Comparison of ENCODE assay signal across 1 cellular context in the genomic region with DNA sequence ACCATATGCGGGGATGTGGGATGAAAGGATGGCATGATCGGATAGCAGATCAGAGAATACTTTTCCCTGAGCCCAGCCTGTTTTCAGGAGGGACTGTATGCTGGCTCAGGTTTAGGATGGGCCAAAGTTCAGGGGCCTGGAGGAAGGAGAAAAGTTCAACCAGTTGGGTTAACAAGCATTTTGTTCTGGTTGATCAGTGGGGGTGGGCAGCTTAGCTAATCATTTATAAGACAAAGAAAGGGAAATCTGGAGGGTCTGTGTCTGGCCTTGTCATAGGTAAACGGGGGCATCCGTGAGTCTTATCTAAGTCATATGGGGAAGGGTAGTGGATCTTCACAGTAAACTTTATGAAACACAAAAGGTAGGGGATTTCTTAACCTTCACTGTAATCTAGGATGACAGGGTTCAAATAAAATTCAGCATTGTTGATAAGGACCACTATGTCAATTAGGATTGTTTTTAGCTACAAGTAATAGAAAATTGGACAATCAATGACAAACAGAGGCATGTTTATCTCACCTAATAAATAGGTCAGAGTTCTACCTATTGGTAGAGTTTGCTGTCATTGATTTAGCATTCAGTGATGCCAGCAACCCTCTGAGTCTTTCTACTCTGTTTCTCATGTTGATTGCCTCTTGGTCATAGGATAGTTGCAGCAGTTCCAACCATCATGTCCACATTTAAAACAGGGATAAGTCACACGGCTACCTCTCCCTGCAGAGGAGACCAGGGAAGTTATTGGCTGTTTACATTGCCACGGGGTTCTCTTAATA.
TF ChIP-seq lines count a peak whose summit lies in the region.

No MANE protein-coding gene starts in this region.

TF ChIP-seq in HepG2, 621 proteins besides CTCF, POLR2A, EP300 and RAD21 (continued from another document and continues in another):
- TF ChIP-seq ZSCAN22 (CRISPR knock-in tag; IDR thresholded peaks at IDR 0.05) (no peak), TEAD3 (CRISPR knock-in tag; optimal IDR thresholded peaks at IDR 0.05; ENCODE audit: borderline replicate concordance) (peak; percentile 61), SCMH1 (CRISPR knock-in tag; IDR thresholded peaks at IDR 0.05; ENCODE audit: borderline replicate concordance) (no peak), SMAD9 (CRISPR knock-in tag; IDR thresholded peaks at IDR 0.05) (no peak), ZNF790 (CRISPR knock-in tag; IDR thresholded peaks at IDR 0.05; ENCODE audit: borderline replicate concordance) (no peak), ZSCAN21 (CRISPR knock-in tag; IDR thresholded peaks at IDR 0.05; ENCODE audit: borderline replicate concordance) (no peak), MATR3 (CRISPR knock-in tag; IDR thresholded peaks at IDR 0.05) (no peak), NCOA5 (CRISPR knock-in tag; IDR thresholded peaks at IDR 0.05) (no peak), RAD51 (IDR thresholded peaks at IDR 0.05; ENCODE audit: borderline replicate concordance) (no peak), SIX4 (CRISPR knock-in tag; IDR thresholded peaks at IDR 0.05) (no peak), ARHGAP35 (CRISPR knock-in tag; IDR thresholded peaks at IDR 0.05; ENCODE audit: borderline replicate concordance) (no peak), IKZF4 (CRISPR knock-in tag; IDR thresholded peaks at IDR 0.05; ENCODE audit: borderline replicate concordance, low read depth, not compliant biosample characterization) (no peak), YEATS4 (CRISPR knock-in tag; IDR thresholded peaks at IDR 0.05; ENCODE audit: borderline replicate concordance) (no peak), PHF5A (CRISPR knock-in tag; IDR thresholded peaks at IDR 0.05; ENCODE audit: low read depth, unreplicated experiment) (no peak), KLF12 (CRISPR knock-in tag; IDR thresholded peaks at IDR 0.05; ENCODE audit: borderline replicate concordance) (0 out of 2 replicates have a peak, but pooled peaks have one; percentile 32), ZNF616 (CRISPR knock-in tag; IDR thresholded peaks at IDR 0.05; ENCODE audit: low read depth) (no peak), ZBTB39 (CRISPR knock-in tag; IDR thresholded peaks at IDR 0.05) (no peak), HDAC2 (CRISPR knock-in tag; IDR thresholded peaks at IDR 0.05) (peak; percentile 56), SMARCE1 (IDR thresholded peaks at IDR 0.05; ENCODE audit: borderline replicate concordance) (no peak), ZNF670 (CRISPR knock-in tag; IDR thresholded peaks at IDR 0.05; ENCODE audit: borderline replicate concordance) (no peak), ZNF562 (CRISPR knock-in tag; IDR thresholded peaks at IDR 0.05; ENCODE audit: borderline replicate concordance) (no peak), ZNF34 (CRISPR knock-in tag; IDR thresholded peaks at IDR 0.05; ENCODE audit: borderline replicate concordance) (no peak), FOXP1 (IDR thresholded peaks at IDR 0.05) (no peak), FOXP1 (CRISPR knock-in tag; IDR thresholded peaks at IDR 0.05) (no peak), SALL2 (CRISPR knock-in tag; IDR thresholded peaks at IDR 0.05) (no peak), MED13 (CRISPR knock-in tag; IDR thresholded peaks at IDR 0.05) (no peak), YEATS2 (CRISPR knock-in tag; IDR thresholded peaks at IDR 0.05; ENCODE audit: borderline replicate concordance) (no peak), FOXA3 (CRISPR knock-in tag; IDR thresholded peaks at IDR 0.05) (no peak), IRX3 (CRISPR knock-in tag; IDR thresholded peaks at IDR 0.05; ENCODE audit: borderline replicate concordance, low read depth) (no peak), NR2F6 (IDR thresholded peaks at IDR 0.05) (peak; percentile 55), NR2F6 (CRISPR knock-in tag; IDR thresholded peaks at IDR 0.05) (peak; percentile 66; the same call in 1 of the 2 replicates), ISX (CRISPR knock-in tag; conservative IDR thresholded peaks at IDR 0.05) (no peak), HHEX (CRISPR knock-in tag; IDR thresholded peaks at IDR 0.05) (no peak), ETV5 (CRISPR knock-in tag; IDR thresholded peaks at IDR 0.05; ENCODE audit: borderline replicate concordance) (peak; percentile 57; the same call in 1 of the 2 replicates), SP5 (CRISPR knock-in tag; IDR thresholded peaks at IDR 0.05; ENCODE audit: borderline replicate concordance, low read depth) (0 out of 2 replicates have a peak, but pooled peaks have one; percentile 35), ZFY (CRISPR knock-in tag; IDR thresholded peaks at IDR 0.05) (0 out of 2 replicates have a peak, but pooled peaks have one; percentile 25), POLR2AphosphoS2 (IDR thresholded peaks at IDR 0.05; ENCODE audit: low read depth, low read length) (no peak), DPF2 (CRISPR knock-in tag; IDR thresholded peaks at IDR 0.05; ENCODE audit: borderline replicate concordance, low read depth) (peak; percentile 70), ZFP41 (CRISPR knock-in tag; IDR thresholded peaks at IDR 0.05; ENCODE audit: borderline replicate concordance) (no peak)
- TF ChIP-seq, protein P1, sequence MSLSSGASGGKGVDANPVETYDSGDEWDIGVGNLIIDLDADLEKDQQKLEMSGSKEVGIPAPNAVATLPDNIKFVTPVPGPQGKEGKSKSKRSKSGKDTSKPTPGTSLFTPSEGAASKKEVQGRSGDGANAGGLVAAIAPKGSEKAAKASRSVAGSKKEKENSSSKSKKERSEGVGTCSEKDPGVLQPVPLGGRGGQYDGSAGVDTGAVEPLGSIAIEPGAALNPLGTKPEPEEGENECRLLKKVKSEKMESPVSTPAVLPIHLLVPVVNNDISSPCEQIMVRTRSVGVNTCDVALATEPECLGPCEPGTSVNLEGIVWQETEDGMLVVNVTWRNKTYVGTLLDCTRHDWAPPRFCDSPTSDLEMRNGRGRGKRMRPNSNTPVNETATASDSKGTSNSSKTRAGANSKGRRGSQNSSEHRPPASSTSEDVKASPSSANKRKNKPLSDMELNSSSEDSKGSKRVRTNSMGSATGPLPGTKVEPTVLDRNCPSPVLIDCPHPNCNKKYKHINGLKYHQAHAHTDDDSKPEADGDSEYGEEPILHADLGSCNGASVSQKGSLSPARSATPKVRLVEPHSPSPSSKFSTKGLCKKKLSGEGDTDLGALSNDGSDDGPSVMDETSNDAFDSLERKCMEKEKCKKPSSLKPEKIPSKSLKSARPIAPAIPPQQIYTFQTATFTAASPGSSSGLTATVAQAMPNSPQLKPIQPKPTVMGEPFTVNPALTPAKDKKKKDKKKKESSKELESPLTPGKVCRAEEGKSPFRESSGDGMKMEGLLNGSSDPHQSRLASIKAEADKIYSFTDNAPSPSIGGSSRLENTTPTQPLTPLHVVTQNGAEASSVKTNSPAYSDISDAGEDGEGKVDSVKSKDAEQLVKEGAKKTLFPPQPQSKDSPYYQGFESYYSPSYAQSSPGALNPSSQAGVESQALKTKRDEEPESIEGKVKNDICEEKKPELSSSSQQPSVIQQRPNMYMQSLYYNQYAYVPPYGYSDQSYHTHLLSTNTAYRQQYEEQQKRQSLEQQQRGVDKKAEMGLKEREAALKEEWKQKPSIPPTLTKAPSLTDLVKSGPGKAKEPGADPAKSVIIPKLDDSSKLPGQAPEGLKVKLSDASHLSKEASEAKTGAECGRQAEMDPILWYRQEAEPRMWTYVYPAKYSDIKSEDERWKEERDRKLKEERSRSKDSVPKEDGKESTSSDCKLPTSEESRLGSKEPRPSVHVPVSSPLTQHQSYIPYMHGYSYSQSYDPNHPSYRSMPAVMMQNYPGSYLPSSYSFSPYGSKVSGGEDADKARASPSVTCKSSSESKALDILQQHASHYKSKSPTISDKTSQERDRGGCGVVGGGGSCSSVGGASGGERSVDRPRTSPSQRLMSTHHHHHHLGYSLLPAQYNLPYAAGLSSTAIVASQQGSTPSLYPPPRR (CRISPR knock-in tag; IDR thresholded peaks at IDR 0.05; ENCODE audit: borderline replicate concordance) = peak; percentile 39; the same call in 1 of the 2 replicates
- TF ChIP-seq, protein P2, sequence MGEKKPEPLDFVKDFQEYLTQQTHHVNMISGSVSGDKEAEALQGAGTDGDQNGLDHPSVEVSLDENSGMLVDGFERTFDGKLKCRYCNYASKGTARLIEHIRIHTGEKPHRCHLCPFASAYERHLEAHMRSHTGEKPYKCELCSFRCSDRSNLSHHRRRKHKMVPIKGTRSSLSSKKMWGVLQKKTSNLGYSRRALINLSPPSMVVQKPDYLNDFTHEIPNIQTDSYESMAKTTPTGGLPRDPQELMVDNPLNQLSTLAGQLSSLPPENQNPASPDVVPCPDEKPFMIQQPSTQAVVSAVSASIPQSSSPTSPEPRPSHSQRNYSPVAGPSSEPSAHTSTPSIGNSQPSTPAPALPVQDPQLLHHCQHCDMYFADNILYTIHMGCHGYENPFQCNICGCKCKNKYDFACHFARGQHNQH (CRISPR knock-in tag; IDR thresholded peaks at IDR 0.05) = no peak
- TF ChIP-seq, protein P3, sequence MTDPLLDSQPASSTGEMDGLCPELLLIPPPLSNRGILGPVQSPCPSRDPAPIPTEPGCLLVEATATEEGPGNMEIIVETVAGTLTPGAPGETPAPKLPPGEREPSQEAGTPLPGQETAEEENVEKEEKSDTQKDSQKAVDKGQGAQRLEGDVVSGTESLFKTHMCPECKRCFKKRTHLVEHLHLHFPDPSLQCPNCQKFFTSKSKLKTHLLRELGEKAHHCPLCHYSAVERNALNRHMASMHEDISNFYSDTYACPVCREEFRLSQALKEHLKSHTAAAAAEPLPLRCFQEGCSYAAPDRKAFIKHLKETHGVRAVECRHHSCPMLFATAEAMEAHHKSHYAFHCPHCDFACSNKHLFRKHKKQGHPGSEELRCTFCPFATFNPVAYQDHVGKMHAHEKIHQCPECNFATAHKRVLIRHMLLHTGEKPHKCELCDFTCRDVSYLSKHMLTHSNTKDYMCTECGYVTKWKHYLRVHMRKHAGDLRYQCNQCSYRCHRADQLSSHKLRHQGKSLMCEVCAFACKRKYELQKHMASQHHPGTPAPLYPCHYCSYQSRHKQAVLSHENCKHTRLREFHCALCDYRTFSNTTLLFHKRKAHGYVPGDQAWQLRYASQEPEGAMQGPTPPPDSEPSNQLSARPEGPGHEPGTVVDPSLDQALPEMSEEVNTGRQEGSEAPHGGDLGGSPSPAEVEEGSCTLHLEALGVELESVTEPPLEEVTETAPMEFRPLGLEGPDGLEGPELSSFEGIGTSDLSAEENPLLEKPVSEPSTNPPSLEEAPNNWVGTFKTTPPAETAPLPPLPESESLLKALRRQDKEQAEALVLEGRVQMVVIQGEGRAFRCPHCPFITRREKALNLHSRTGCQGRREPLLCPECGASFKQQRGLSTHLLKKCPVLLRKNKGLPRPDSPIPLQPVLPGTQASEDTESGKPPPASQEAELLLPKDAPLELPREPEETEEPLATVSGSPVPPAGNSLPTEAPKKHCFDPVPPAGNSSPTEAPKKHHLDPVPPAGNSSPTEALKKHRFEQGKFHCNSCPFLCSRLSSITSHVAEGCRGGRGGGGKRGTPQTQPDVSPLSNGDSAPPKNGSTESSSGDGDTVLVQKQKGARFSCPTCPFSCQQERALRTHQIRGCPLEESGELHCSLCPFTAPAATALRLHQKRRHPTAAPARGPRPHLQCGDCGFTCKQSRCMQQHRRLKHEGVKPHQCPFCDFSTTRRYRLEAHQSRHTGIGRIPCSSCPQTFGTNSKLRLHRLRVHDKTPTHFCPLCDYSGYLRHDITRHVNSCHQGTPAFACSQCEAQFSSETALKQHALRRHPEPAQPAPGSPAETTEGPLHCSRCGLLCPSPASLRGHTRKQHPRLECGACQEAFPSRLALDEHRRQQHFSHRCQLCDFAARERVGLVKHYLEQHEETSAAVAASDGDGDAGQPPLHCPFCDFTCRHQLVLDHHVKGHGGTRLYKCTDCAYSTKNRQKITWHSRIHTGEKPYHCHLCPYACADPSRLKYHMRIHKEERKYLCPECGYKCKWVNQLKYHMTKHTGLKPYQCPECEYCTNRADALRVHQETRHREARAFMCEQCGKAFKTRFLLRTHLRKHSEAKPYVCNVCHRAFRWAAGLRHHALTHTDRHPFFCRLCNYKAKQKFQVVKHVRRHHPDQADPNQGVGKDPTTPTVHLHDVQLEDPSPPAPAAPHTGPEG (CRISPR knock-in tag; IDR thresholded peaks at IDR 0.05) = no peak
- TF ChIP-seq, protein P4, sequence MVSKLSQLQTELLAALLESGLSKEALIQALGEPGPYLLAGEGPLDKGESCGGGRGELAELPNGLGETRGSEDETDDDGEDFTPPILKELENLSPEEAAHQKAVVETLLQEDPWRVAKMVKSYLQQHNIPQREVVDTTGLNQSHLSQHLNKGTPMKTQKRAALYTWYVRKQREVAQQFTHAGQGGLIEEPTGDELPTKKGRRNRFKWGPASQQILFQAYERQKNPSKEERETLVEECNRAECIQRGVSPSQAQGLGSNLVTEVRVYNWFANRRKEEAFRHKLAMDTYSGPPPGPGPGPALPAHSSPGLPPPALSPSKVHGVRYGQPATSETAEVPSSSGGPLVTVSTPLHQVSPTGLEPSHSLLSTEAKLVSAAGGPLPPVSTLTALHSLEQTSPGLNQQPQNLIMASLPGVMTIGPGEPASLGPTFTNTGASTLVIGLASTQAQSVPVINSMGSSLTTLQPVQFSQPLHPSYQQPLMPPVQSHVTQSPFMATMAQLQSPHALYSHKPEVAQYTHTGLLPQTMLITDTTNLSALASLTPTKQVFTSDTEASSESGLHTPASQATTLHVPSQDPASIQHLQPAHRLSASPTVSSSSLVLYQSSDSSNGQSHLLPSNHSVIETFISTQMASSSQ (IDR thresholded peaks at IDR 0.05; ENCODE audit: low read depth) = peak; percentile 93
- TF ChIP-seq, protein P4 (CRISPR knock-in tag; IDR thresholded peaks at IDR 0.05; ENCODE audit: borderline replicate concordance) = peak; percentile 96
